In the genomic region with DNA sequence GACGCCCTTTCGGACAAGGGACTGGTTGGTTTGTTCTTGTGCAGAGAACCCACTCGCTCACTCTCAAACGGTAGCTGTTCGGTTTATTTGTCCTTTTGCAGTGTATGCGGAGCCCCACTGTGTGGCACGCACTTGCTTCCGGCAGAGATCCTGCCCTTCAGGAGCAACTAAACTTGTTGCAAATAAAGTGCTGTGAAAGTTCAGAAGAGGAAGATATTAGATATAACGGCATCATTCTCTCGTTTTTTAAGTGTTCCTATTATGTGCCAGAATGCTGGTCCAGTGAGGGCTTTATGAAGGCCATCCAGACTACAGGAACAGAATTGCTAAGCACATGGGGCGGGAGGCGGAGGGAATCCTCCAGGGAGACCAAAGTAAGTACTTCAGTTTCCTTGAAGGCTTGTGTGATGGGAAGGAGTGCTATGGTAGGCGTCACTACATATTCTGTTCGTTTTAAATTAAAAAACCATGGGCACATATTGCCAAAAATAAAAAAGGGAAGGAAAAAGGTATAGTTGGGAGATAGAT, we compare ENCODE assay signal across 8 cellular contexts. TPM values are rescaled to one million over a fixed set of nuclear protein-coding genes. Genes with fewer than 3 reads are reported as not detected.
DNase-seq lines count a peak whose midpoint lies in the region; ATAC-seq and TF ChIP-seq lines count a peak whose summit lies in the region.

No MANE protein-coding gene starts in this region.

- peak overlapping the region; percentile 87 for H3K4me3 ChIP-seq in HUES48 (ENCODE audit: low read depth, low read length)
- H3K4me3 ChIP-seq in WI38 (ENCODE audit: low read depth, low read length), result peak overlapping the region; percentile 97
- peak overlapping the region; percentile 94 for H3K4me3 ChIP-seq in fibroblast of the aortic adventitia (ENCODE audit: low read depth, low read length)

- H3K4me1 ChIP-seq in HUES48 (ENCODE audit: control insufficient read depth, insufficient read depth, low read length), result peaks cover 12% of the 10 kb centered on the region; the same call in 1 of the 2 replicates

- TF ChIP-seq CTCF in WI38 (IDR thresholded peaks at IDR 0.05; ENCODE audit: low read depth, low read length), result no peak
- no peak for TF ChIP-seq CTCF in fibroblast of the aortic adventitia (IDR thresholded peaks at IDR 0.05; ENCODE audit: insufficient read depth, low read length)

- H3K27ac ChIP-seq in HUES48 (ENCODE audit: low read depth, low read length), result peak overlapping the region; percentile 89

- peak; percentile 42 for ATAC-seq in GM21515 (IDR thresholded peaks at IDR 0.05; ENCODE audit: unreplicated experiment)

- DNase-seq in NCI-H524 (lab: John Stamatoyannopoulos, UW) (peak; percentile 6 to 53), NCI-H524 treated with DMSO at 0.1 percent for 48 hours (lab: John Stamatoyannopoulos, UW) (no peak), fibroblast of the aortic adventitia (ENCODE audit: low read depth) (peak; percentile 62), occipital lobe (lab: John Stamatoyannopoulos, UW) (peak; percentile 31), ecto neural progenitor cell (ENCODE audit: low spot score) (no peak)

- H3K36me3 ChIP-seq in HUES48 (ENCODE audit: control insufficient read depth, insufficient read depth, low read length), result peaks cover 53% of the 10 kb centered on the region

- peak overlapping the region; percentile 87 for H3K9ac ChIP-seq in HUES48 (ENCODE audit: low read depth, low read length)

- H3K9me3 ChIP-seq in HUES48 (ENCODE audit: control insufficient read depth, insufficient read depth, low read length), result no peaks in the 10 kb centered on the region

- no peaks in the 10 kb centered on the region for H3K27me3 ChIP-seq in HUES48 (ENCODE audit: control insufficient read depth, insufficient read depth, low read length)

RNA-seq across cellular contexts. Expression of a gene that starts 0.5 kb away (rescaled TPM):
- total RNA-seq in fibroblast of the aortic adventitia (ENCODE audit: low replicate concordance) (49.1 and 53.6 TPM in 2 replicates), occipital lobe (9.8 TPM)

RNA-seq across cellular contexts. Expression of a gene that starts 43.1 kb away (rescaled TPM):
- total RNA-seq in fibroblast of the aortic adventitia (ENCODE audit: low replicate concordance), result 25.0 and 30.3 TPM in 2 replicates
- 25.9 TPM for total RNA-seq in occipital lobe

Comparison
In these comparisons a context has a peak if more than half of its experiments do, and no peak if none do; other contexts are left out.
1. DNase-seq: peak in NCI-H524 (2 of 2), fibroblast of the aortic adventitia (single experiment) and occipital lobe (single experiment); none in NCI-H524 treated with DMSO at 0.1 percent for 48 hours (single experiment) and ecto neural progenitor cell (single experiment).
2. Peak in every context shown above with its lines, with median percentiles within 50 percentile points of each other: H3K4me3 ChIP-seq.